Comparison of ENCODE assay signal across 1 cellular context in the genomic region with DNA sequence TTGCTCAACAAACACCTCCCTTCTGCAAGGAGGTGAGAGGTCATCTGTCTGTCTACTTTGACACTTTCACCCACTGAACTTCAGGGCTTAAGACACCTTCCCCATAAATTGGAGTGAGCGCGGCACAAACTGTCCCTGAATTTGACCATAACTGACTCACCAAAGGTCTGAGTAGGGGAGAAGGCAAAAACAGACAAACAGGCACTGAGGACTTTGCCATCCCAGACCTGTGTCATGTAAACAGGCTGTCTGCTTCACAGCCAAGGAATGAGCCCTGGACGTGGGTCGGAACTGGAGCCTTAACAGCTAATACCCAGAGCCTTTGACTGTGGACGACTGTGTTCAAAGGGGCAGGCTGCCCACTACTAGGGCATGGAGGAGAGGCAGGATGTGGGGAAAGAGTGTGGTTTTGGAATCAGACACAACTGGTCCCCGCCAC.
TF ChIP-seq lines count a peak whose summit lies in the region.

No MANE protein-coding gene starts in this region.

TF ChIP-seq in WTC11, 78 proteins besides CTCF, POLR2A, EP300 and RAD21 (continued from another document):
- TF ChIP-seq MLX (CRISPR knock-in tag; IDR thresholded peaks at IDR 0.05) (no peak), TEAD1 (CRISPR knock-in tag; IDR thresholded peaks at IDR 0.05) (no peak), ZBTB21 (CRISPR knock-in tag; IDR thresholded peaks at IDR 0.05; ENCODE audit: borderline replicate concordance) (no peak), NR2C2 (CRISPR knock-in tag; IDR thresholded peaks at IDR 0.05) (no peak), ZSCAN18 (CRISPR knock-in tag; IDR thresholded peaks at IDR 0.05) (no peak), MXD4 (CRISPR knock-in tag; IDR thresholded peaks at IDR 0.05; ENCODE audit: borderline replicate concordance) (no peak), ZNF138 (CRISPR knock-in tag; conservative IDR thresholded peaks at IDR 0.05) (no peak)
- TF ChIP-seq, protein P1, sequence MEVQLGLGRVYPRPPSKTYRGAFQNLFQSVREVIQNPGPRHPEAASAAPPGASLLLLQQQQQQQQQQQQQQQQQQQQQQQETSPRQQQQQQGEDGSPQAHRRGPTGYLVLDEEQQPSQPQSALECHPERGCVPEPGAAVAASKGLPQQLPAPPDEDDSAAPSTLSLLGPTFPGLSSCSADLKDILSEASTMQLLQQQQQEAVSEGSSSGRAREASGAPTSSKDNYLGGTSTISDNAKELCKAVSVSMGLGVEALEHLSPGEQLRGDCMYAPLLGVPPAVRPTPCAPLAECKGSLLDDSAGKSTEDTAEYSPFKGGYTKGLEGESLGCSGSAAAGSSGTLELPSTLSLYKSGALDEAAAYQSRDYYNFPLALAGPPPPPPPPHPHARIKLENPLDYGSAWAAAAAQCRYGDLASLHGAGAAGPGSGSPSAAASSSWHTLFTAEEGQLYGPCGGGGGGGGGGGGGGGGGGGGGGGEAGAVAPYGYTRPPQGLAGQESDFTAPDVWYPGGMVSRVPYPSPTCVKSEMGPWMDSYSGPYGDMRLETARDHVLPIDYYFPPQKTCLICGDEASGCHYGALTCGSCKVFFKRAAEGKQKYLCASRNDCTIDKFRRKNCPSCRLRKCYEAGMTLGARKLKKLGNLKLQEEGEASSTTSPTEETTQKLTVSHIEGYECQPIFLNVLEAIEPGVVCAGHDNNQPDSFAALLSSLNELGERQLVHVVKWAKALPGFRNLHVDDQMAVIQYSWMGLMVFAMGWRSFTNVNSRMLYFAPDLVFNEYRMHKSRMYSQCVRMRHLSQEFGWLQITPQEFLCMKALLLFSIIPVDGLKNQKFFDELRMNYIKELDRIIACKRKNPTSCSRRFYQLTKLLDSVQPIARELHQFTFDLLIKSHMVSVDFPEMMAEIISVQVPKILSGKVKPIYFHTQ (CRISPR knock-in tag; IDR thresholded peaks at IDR 0.05) = no peak
- TF ChIP-seq, protein P2, sequence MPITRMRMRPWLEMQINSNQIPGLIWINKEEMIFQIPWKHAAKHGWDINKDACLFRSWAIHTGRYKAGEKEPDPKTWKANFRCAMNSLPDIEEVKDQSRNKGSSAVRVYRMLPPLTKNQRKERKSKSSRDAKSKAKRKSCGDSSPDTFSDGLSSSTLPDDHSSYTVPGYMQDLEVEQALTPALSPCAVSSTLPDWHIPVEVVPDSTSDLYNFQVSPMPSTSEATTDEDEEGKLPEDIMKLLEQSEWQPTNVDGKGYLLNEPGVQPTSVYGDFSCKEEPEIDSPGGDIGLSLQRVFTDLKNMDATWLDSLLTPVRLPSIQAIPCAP (CRISPR knock-in tag; IDR thresholded peaks at IDR 0.05) = no peak
- TF ChIP-seq, protein P3, sequence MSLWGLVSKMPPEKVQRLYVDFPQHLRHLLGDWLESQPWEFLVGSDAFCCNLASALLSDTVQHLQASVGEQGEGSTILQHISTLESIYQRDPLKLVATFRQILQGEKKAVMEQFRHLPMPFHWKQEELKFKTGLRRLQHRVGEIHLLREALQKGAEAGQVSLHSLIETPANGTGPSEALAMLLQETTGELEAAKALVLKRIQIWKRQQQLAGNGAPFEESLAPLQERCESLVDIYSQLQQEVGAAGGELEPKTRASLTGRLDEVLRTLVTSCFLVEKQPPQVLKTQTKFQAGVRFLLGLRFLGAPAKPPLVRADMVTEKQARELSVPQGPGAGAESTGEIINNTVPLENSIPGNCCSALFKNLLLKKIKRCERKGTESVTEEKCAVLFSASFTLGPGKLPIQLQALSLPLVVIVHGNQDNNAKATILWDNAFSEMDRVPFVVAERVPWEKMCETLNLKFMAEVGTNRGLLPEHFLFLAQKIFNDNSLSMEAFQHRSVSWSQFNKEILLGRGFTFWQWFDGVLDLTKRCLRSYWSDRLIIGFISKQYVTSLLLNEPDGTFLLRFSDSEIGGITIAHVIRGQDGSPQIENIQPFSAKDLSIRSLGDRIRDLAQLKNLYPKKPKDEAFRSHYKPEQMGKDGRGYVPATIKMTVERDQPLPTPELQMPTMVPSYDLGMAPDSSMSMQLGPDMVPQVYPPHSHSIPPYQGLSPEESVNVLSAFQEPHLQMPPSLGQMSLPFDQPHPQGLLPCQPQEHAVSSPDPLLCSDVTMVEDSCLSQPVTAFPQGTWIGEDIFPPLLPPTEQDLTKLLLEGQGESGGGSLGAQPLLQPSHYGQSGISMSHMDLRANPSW (CRISPR knock-in tag; conservative IDR thresholded peaks at IDR 0.05; ENCODE audit: low read depth) = no peak
- TF ChIP-seq, protein P4, sequence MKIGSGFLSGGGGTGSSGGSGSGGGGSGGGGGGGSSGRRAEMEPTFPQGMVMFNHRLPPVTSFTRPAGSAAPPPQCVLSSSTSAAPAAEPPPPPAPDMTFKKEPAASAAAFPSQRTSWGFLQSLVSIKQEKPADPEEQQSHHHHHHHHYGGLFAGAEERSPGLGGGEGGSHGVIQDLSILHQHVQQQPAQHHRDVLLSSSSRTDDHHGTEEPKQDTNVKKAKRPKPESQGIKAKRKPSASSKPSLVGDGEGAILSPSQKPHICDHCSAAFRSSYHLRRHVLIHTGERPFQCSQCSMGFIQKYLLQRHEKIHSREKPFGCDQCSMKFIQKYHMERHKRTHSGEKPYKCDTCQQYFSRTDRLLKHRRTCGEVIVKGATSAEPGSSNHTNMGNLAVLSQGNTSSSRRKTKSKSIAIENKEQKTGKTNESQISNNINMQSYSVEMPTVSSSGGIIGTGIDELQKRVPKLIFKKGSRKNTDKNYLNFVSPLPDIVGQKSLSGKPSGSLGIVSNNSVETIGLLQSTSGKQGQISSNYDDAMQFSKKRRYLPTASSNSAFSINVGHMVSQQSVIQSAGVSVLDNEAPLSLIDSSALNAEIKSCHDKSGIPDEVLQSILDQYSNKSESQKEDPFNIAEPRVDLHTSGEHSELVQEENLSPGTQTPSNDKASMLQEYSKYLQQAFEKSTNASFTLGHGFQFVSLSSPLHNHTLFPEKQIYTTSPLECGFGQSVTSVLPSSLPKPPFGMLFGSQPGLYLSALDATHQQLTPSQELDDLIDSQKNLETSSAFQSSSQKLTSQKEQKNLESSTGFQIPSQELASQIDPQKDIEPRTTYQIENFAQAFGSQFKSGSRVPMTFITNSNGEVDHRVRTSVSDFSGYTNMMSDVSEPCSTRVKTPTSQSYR (CRISPR knock-in tag; IDR thresholded peaks at IDR 0.05) = no peak
